In the genomic region with DNA sequence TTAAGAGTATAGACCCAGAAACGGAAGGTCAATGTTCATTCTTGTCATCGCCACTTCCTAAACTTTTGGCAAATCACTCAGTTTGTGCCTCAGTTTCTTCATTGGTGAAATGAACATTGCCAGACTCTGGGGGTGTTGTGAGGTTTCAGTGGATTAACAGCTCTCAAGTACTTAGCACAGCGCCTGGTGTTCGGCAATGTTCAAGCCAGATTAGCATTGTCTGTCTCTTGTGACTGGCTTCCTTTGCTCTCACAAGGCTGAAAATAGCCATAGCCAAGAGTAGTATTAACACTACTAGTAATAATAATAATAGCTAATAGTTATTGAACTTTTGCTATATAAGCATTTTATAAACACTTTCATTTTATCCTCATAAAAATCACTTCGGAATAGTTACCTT, we compare ENCODE assay signal across 2 cellular contexts.
TF ChIP-seq lines count a peak whose summit lies in the region.

No MANE protein-coding gene starts in this region.

TF ChIP-seq in IMR-90, 13 proteins besides CTCF, POLR2A, EP300 and RAD21:
- TF ChIP-seq MAFK (IDR thresholded peaks at IDR 0.05; ENCODE audit: low read depth, low read length) = peak; percentile 28; the same call in 1 of the 2 replicates
- no peak for TF ChIP-seq SMC3 (IDR thresholded peaks at IDR 0.05; ENCODE audit: low read depth, low read length)

TF ChIP-seq in K562, 482 proteins besides CTCF, POLR2A, EP300 and RAD21 (continued from another document):
- TF ChIP-seq, protein P1, sequence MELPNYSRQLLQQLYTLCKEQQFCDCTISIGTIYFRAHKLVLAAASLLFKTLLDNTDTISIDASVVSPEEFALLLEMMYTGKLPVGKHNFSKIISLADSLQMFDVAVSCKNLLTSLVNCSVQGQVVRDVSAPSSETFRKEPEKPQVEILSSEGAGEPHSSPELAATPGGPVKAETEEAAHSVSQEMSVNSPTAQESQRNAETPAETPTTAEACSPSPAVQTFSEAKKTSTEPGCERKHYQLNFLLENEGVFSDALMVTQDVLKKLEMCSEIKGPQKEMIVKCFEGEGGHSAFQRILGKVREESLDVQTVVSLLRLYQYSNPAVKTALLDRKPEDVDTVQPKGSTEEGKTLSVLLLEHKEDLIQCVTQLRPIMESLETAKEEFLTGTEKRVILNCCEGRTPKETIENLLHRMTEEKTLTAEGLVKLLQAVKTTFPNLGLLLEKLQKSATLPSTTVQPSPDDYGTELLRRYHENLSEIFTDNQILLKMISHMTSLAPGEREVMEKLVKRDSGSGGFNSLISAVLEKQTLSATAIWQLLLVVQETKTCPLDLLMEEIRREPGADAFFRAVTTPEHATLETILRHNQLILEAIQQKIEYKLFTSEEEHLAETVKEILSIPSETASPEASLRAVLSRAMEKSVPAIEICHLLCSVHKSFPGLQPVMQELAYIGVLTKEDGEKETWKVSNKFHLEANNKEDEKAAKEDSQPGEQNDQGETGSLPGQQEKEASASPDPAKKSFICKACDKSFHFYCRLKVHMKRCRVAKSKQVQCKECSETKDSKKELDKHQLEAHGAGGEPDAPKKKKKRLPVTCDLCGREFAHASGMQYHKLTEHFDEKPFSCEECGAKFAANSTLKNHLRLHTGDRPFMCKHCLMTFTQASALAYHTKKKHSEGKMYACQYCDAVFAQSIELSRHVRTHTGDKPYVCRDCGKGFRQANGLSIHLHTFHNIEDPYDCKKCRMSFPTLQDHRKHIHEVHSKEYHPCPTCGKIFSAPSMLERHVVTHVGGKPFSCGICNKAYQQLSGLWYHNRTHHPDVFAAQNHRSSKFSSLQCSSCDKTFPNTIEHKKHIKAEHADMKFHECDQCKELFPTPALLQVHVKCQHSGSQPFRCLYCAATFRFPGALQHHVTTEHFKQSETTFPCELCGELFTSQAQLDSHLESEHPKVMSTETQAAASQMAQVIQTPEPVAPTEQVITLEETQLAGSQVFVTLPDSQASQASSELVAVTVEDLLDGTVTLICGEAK (IDR thresholded peaks at IDR 0.05) = no peak
- TF ChIP-seq, protein P1 (CRISPR knock-in tag; IDR thresholded peaks at IDR 0.05) = no peak
- TF ChIP-seq C11orf30 (IDR thresholded peaks at IDR 0.05; ENCODE audit: low read depth) = peak; percentile 5; the same call in 1 of the 2 replicates
